In the genomic region with DNA sequence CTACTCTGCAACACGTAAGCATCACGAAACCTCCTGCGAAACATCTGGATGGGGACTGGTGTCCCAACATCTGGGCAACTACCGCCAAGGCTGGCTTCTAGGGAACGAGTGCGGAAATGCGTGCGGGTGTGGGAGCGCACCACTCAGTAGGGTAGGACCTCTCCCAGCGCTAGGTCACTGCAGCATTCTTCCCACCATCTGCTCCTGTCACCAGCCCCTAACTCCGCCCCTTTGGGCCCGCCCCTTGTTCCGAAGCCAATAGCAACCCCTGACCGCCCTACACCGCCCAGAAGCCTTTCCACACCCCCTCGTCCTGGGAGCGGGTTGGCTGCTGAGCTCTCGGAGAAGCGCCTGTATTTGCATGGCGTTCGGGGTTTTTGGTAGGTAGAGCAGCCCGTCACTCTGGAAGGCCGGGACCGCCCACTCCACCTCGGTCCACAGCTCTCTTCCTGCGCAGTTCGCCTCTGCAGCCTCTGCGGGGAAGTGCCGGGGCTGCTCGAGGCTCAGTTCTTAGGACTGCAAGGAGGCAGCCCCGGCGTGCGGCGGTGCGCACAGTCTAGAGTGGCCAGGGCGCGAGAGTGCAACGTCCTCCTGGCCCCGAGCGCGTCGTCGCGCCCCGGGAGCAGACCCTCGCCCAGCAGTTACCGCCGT, we compare ENCODE assay signal across 1 cellular context.
TF ChIP-seq lines count a peak whose summit lies in the region.

TSS of gene HS3ST3B1 (plus strand) at position 454 of the 651 bp plus-strand sequence. CDS start 438 bp downstream, outside the sequence.

TF ChIP-seq in HepG2, 621 proteins besides CTCF, POLR2A, EP300 and RAD21 (continued from another document and continues in another):
- TF ChIP-seq HMGXB3 (CRISPR knock-in tag; IDR thresholded peaks at IDR 0.05; ENCODE audit: borderline replicate concordance) (no peak), ZNF24 (IDR thresholded peaks at IDR 0.05) (no peak), FOSL1 (CRISPR knock-in tag; IDR thresholded peaks at IDR 0.05; ENCODE audit: borderline replicate concordance) (no peak), ZNF652 (CRISPR knock-in tag; IDR thresholded peaks at IDR 0.05; ENCODE audit: borderline replicate concordance, low read depth) (no peak), GZF1 (CRISPR knock-in tag; IDR thresholded peaks at IDR 0.05) (no peak), NFYB (CRISPR knock-in tag; IDR thresholded peaks at IDR 0.05) (peak; percentile 92), ZFP91 (CRISPR knock-in tag; IDR thresholded peaks at IDR 0.05; ENCODE audit: borderline replicate concordance) (peak; percentile 73; the same call in 1 of the 2 replicates), HDAC1 (CRISPR knock-in tag; IDR thresholded peaks at IDR 0.05) (peak; percentile 76), ZNF577 (CRISPR knock-in tag; IDR thresholded peaks at IDR 0.05; ENCODE audit: borderline replicate concordance, low read depth) (no peak), MAFF (IDR thresholded peaks at IDR 0.05; ENCODE audit: low read depth, low read length) (no peak), ATF1 (CRISPR knock-in tag; IDR thresholded peaks at IDR 0.05) (peak; percentile 37; the same call in 1 of the 2 replicates), HNRNPH1 (optimal IDR thresholded peaks at IDR 0.05; ENCODE audit: low read depth, low read length) (no peak), RORA (CRISPR knock-in tag; IDR thresholded peaks at IDR 0.05) (no peak), ZNF230 (CRISPR knock-in tag; IDR thresholded peaks at IDR 0.05) (peak; percentile 70; the same call in 1 of the 2 replicates), HDAC6 (IDR thresholded peaks at IDR 0.05; ENCODE audit: low read depth, low read length) (no peak), PAXIP1 (CRISPR knock-in tag; conservative IDR thresholded peaks at IDR 0.05) (no peak), EZH2 (conservative IDR thresholded peaks at IDR 0.05; ENCODE audit: low read depth, low read length) (no peak), RBM22 (optimal IDR thresholded peaks at IDR 0.05; ENCODE audit: low read length) (no peak), ZNF280D (CRISPR knock-in tag; IDR thresholded peaks at IDR 0.05) (0 out of 2 replicates have a peak, but pooled peaks have one; percentile 13), ZFYVE20 (CRISPR knock-in tag; IDR thresholded peaks at IDR 0.05; ENCODE audit: borderline replicate concordance, low read depth) (no peak), CCDC6 (CRISPR knock-in tag; IDR thresholded peaks at IDR 0.05) (peak; percentile 58; the same call in 1 of the 2 replicates), MBD4 (IDR thresholded peaks at IDR 0.05; ENCODE audit: borderline replicate concordance, low read length) (no peak), RARA (CRISPR knock-in tag; IDR thresholded peaks at IDR 0.05) (no peak), ZNF432 (CRISPR knock-in tag; IDR thresholded peaks at IDR 0.05; ENCODE audit: borderline replicate concordance) (no peak), SNAPC5 (CRISPR knock-in tag; IDR thresholded peaks at IDR 0.05; ENCODE audit: borderline replicate concordance) (no peak), ARNT (IDR thresholded peaks at IDR 0.05) (no peak), ZNF317 (CRISPR knock-in tag; IDR thresholded peaks at IDR 0.05) (peak; percentile 75; the same call in 1 of the 2 replicates), MYNN (CRISPR knock-in tag; IDR thresholded peaks at IDR 0.05; ENCODE audit: low read depth) (peak; percentile 70; the same call in 1 of the 2 replicates)
- TF ChIP-seq, protein P1, sequence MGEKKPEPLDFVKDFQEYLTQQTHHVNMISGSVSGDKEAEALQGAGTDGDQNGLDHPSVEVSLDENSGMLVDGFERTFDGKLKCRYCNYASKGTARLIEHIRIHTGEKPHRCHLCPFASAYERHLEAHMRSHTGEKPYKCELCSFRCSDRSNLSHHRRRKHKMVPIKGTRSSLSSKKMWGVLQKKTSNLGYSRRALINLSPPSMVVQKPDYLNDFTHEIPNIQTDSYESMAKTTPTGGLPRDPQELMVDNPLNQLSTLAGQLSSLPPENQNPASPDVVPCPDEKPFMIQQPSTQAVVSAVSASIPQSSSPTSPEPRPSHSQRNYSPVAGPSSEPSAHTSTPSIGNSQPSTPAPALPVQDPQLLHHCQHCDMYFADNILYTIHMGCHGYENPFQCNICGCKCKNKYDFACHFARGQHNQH (CRISPR knock-in tag; IDR thresholded peaks at IDR 0.05): peak; percentile 80; the same call in 1 of the 2 replicates
- TF ChIP-seq, protein P2, sequence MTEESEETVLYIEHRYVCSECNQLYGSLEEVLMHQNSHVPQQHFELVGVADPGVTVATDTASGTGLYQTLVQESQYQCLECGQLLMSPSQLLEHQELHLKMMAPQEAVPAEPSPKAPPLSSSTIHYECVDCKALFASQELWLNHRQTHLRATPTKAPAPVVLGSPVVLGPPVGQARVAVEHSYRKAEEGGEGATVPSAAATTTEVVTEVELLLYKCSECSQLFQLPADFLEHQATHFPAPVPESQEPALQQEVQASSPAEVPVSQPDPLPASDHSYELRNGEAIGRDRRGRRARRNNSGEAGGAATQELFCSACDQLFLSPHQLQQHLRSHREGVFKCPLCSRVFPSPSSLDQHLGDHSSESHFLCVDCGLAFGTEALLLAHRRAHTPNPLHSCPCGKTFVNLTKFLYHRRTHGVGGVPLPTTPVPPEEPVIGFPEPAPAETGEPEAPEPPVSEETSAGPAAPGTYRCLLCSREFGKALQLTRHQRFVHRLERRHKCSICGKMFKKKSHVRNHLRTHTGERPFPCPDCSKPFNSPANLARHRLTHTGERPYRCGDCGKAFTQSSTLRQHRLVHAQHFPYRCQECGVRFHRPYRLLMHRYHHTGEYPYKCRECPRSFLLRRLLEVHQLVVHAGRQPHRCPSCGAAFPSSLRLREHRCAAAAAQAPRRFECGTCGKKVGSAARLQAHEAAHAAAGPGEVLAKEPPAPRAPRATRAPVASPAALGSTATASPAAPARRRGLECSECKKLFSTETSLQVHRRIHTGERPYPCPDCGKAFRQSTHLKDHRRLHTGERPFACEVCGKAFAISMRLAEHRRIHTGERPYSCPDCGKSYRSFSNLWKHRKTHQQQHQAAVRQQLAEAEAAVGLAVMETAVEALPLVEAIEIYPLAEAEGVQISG (CRISPR knock-in tag; IDR thresholded peaks at IDR 0.05): peak; percentile 63; the same call in 1 of the 2 replicates
- TF ChIP-seq, protein P3, sequence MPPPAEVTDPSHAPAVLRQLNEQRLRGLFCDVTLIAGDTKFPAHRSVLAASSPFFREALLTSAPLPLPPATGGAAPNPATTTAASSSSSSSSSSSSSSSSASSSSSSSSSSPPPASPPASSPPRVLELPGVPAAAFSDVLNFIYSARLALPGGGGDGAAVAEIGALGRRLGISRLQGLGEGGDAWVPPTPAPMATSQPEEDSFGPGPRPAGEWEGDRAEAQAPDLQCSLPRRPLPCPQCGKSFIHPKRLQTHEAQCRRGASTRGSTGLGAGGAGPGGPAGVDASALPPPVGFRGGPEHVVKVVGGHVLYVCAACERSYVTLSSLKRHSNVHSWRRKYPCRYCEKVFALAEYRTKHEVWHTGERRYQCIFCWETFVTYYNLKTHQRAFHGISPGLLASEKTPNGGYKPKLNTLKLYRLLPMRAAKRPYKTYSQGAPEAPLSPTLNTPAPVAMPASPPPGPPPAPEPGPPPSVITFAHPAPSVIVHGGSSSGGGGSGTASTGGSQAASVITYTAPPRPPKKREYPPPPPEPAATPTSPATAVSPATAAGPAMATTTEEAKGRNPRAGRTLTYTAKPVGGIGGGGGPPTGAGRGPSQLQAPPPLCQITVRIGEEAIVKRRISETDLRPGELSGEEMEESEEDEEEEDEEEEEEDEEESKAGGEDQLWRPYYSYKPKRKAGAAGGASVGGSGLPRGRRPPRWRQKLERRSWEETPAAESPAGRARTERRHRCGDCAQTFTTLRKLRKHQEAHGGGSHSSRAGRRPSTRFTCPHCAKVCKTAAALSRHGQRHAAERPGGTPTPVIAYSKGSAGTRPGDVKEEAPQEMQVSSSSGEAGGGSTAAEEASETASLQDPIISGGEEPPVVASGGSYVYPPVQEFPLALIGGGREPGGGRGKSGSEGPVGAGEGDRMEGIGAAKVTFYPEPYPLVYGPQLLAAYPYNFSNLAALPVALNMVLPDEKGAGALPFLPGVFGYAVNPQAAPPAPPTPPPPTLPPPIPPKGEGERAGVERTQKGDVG (CRISPR knock-in tag; IDR thresholded peaks at IDR 0.05; ENCODE audit: borderline replicate concordance): peak; percentile 83; the same call in 1 of the 2 replicates
- TF ChIP-seq, protein P4, sequence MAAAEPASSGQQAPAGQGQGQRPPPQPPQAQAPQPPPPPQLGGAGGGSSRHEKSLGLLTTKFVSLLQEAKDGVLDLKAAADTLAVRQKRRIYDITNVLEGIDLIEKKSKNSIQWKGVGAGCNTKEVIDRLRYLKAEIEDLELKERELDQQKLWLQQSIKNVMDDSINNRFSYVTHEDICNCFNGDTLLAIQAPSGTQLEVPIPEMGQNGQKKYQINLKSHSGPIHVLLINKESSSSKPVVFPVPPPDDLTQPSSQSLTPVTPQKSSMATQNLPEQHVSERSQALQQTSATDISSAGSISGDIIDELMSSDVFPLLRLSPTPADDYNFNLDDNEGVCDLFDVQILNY (CRISPR knock-in tag; conservative IDR thresholded peaks at IDR 0.05): no peak
